ENCODE assay signal across 11 cellular contexts in genomic region chr10:33473688-33474087, GRCh38.
"Had no signal": no experiment of that assay in that cellular context is flagged by ENCODE, and none has a peak within 500 bp of the region (broad histone marks: within the 10 kb centered on the region; RNA-seq: fewer than 3 reads in every experiment).

No MANE protein-coding gene starts in this region.

- H3K27ac ChIP-seq: GM23248 had no signal

- H3K9me3 ChIP-seq: HAP-1 had no signal

- H3K4me2 ChIP-seq: GM23338 had no signal

- H3K4me3 Mint-ChIP-seq: GM23338, H9, HFFc6 had no signal

- H3K36me3 ChIP-seq: HAP-1 had no signal

- H3K9ac ChIP-seq: GM23248 had no signal

- H3K4me3 ChIP-seq: GM23248, GM23338, HAP-1 had no signal

- H2AFZ ChIP-seq: GM23248, GM23338 had no signal

- H3K27ac Mint-ChIP-seq: GM23338, H9, HFFc6 had no signal

- DNase-seq: GM23248, GOT3, H7, H9, HCEC 1CT, HFFc6 had no signal

- FAIRE-seq: H1, H54 had no signal

- ATAC-seq: GM23338, HCT116 had no signal

- H3K4me1 ChIP-seq: HAP-1 had no signal
